Comparison of ENCODE assay signal across 20 cellular contexts in genomic region chr22:46288846-46289243, GRCh38. TPM values are rescaled to one million over a fixed set of nuclear protein-coding genes. Genes with fewer than 3 reads are reported as not detected.
DNase-seq lines count a peak whose midpoint lies in the region; ATAC-seq and TF ChIP-seq lines count a peak whose summit lies in the region.
"Had no signal": no experiment of that assay in that cellular context is flagged by ENCODE, and none has a peak within 500 bp of the region (broad histone marks: within the 10 kb centered on the region; RNA-seq: fewer than 3 reads in every experiment).

No MANE protein-coding gene starts in this region.

- H4K20me1 ChIP-seq in BLaER1 treated with 17β-estradiol and CSF1 and Interleukin-3, amounts not matched to agents 10 nM and 100 nM = no peaks in the 10 kb centered on the region

- peak overlapping the region; percentile 90 for H3K27ac Mint-ChIP-seq in activated T-helper 17 cell treated with anti-CD3 and anti-CD28 coated beads, Interleukin-2, amount 50 U/mL, for 72 hours
- H3K27ac Mint-ChIP-seq in natural killer cell (peak overlapping the region; percentile 99), chondrocyte (ENCODE audit: unreplicated experiment) (no peak overlapping the region)
- H3K27ac Mint-ChIP-seq: activated naive CD8-positive, alpha-beta T cell had no signal

- H3K27me3 ChIP-seq in BLaER1 treated with 17β-estradiol and CSF1 and Interleukin-3, amounts not matched to agents 10 nM and 100 nM = no peaks in the 10 kb centered on the region
- H3K27me3 ChIP-seq: body of pancreas, testis had no signal

- no peak for TF ChIP-seq CTCF in GM12864 (IDR thresholded peaks at IDR 0.05; ENCODE audit: low read depth, low read length, missing control alignments)
- TF ChIP-seq CTCF in natural killer cell (IDR thresholded peaks at IDR 0.05) = no peak
- no peak for TF ChIP-seq CTCF in GM10266 (IDR thresholded peaks at IDR 0.05; ENCODE audit: control insufficient read depth, insufficient read depth, low read depth, missing control alignments)
- TF ChIP-seq CTCF in chondrocyte (IDR thresholded peaks at IDR 0.05) = no peak

- H3K4me3 Mint-ChIP-seq in activated T-helper 17 cell treated with anti-CD3 and anti-CD28 coated beads, Interleukin-2, amount 50 U/mL, for 72 hours = peak overlapping the region; percentile 77
- H3K4me3 Mint-ChIP-seq in natural killer cell (peak overlapping the region; percentile 88), chondrocyte (ENCODE audit: unreplicated experiment) (no peak overlapping the region)
- H3K4me3 Mint-ChIP-seq: activated naive CD8-positive, alpha-beta T cell had no signal

- peak overlapping the region in 4 of 10 experiments; percentile 43 to 67 (median 53); a peak in 5 of 20 replicates for H3K4me3 ChIP-seq in BLaER1 treated with 17β-estradiol and CSF1 and Interleukin-3, amounts not matched to agents 10 nM and 100 nM
- H3K4me3 ChIP-seq in GM12864 (ENCODE audit: low read depth, low read length) = peak overlapping the region; percentile 80
- H3K4me3 ChIP-seq: body of pancreas, testis had no signal

- peaks cover 69 to 82% (median 74%) of the 10 kb centered on the region in 10 experiments for H3K4me1 ChIP-seq in BLaER1 treated with 17β-estradiol and CSF1 and Interleukin-3, amounts not matched to agents 10 nM and 100 nM
- H3K4me1 ChIP-seq: testis had no signal

- ATAC-seq in activated T-helper 17 cell treated with anti-CD3 and anti-CD28 coated beads, Interleukin-2, amount 50 U/mL, for 72 hours (replicated peaks) = no peak
- ATAC-seq in natural killer cell = peak; percentile 7 to 15 (median 11)
- ATAC-seq: body of pancreas had no signal

- H3K9me3 ChIP-seq in BLaER1 treated with 17β-estradiol and CSF1 and Interleukin-3, amounts not matched to agents 10 nM and 100 nM (replicated peaks in 1 of 11) = peaks cover 0 to 8% (median 6%) of the 10 kb centered on the region in 11 experiments; a peak in 9 of 22 replicates
- H3K9me3 ChIP-seq: body of pancreas, testis had no signal

- intact Hi-C loops in natural killer cell (cut with micrococcal nuclease) = loop anchor here (1.0 to 10.0 kb wide), 5 partner anchors 8 to 974 kb away; partner anchors contain the start of gene CDPF1

- peak overlapping the region; percentile 85 to 99 (median 96) for H3K4me2 ChIP-seq in BLaER1 treated with 17β-estradiol and CSF1 and Interleukin-3, amounts not matched to agents 10 nM and 100 nM

- peaks cover 22% of the 10 kb centered on the region for H3K36me3 Mint-ChIP-seq in activated T-helper 17 cell treated with anti-CD3 and anti-CD28 coated beads, Interleukin-2, amount 50 U/mL, for 72 hours (ENCODE audit: low read depth)
- peaks cover 7% of the 10 kb centered on the region for H3K36me3 Mint-ChIP-seq in natural killer cell
- peaks cover 26% of the 10 kb centered on the region for H3K36me3 Mint-ChIP-seq in chondrocyte (ENCODE audit: low read depth)
- H3K36me3 Mint-ChIP-seq: activated naive CD8-positive, alpha-beta T cell had no signal

- H3K9me3 Mint-ChIP-seq in activated T-helper 17 cell treated with anti-CD3 and anti-CD28 coated beads, Interleukin-2, amount 50 U/mL, for 72 hours = peaks cover 5% of the 10 kb centered on the region
- no peaks in the 10 kb centered on the region for H3K9me3 Mint-ChIP-seq in natural killer cell
- no peaks in the 10 kb centered on the region for H3K9me3 Mint-ChIP-seq in chondrocyte (ENCODE audit: low read depth)
- H3K9me3 Mint-ChIP-seq: activated T-cell treated with anti-CD3 and anti-CD28 coated beads, Interleukin-2, amount 50 U/mL, for 72 hours; naive thymus-derived CD8-positive, alpha-beta T cell had no signal

- H3K9ac ChIP-seq in BLaER1 treated with 17β-estradiol and CSF1 and Interleukin-3, amounts not matched to agents 10 nM and 100 nM = peak overlapping the region in 7 of 11 experiments; percentile 32 to 79 (median 71); a peak in 13 of 22 replicates

- H3K27ac ChIP-seq in BLaER1 treated with 17β-estradiol and CSF1 and Interleukin-3, amounts not matched to agents 10 nM and 100 nM = peak overlapping the region in 9 of 11 experiments; percentile 71 to 88 (median 84); a peak in 17 of 22 replicates
- H3K27ac ChIP-seq: testis, WERI-Rb-1 had no signal

- H3K27me3 Mint-ChIP-seq in activated T-helper 17 cell treated with anti-CD3 and anti-CD28 coated beads, Interleukin-2, amount 50 U/mL, for 72 hours = no peaks in the 10 kb centered on the region
- H3K27me3 Mint-ChIP-seq in natural killer cell (ENCODE audit: low read depth in 2 of 2) = no peaks in the 10 kb centered on the region
- no peaks in the 10 kb centered on the region for H3K27me3 Mint-ChIP-seq in chondrocyte (ENCODE audit: low read depth)
- H3K27me3 Mint-ChIP-seq: activated naive CD8-positive, alpha-beta T cell; naive thymus-derived CD8-positive, alpha-beta T cell had no signal

- peaks cover 0 to 52% (median 18%) of the 10 kb centered on the region in 11 experiments; a peak in 13 of 22 replicates for H3K36me3 ChIP-seq in BLaER1 treated with 17β-estradiol and CSF1 and Interleukin-3, amounts not matched to agents 10 nM and 100 nM

- DNase-seq in GM12864 (ENCODE audit: low read depth) (no peak), natural killer cell (no peak), GM10266 (ENCODE audit: extremely low spot score) (no peak), chondrocyte (ENCODE audit: low spot score) (no peak)
- no peak for DNase-seq in stimulated activated naive CD4-positive, alpha-beta T cell (lab: John Stamatoyannopoulos, UW)
- DNase-seq: GOT3; mesenchymal stem cell; NCI-H1417; NCI-H524; SHP77 treated with DMSO at 0.1 percent for 48 hours; stimulated activated CD4-positive, alpha-beta T cell treated with anti-CD3 and anti-CD28 coated beads, Interleukin-4, amount 100 ng/mL, for 4 hours; testis; WERI-Rb-1 had no signal

- H3K4me1 Mint-ChIP-seq in activated T-helper 17 cell treated with anti-CD3 and anti-CD28 coated beads, Interleukin-2, amount 50 U/mL, for 72 hours = peaks cover 9% of the 10 kb centered on the region
- H3K4me1 Mint-ChIP-seq in natural killer cell (peaks cover 75 to 91% of the 10 kb centered on the region in 2 donors), chondrocyte (ENCODE audit: low read depth) (no peaks in the 10 kb centered on the region)

RNA-seq across cellular contexts. Expression of gene GTSE1, which starts 7.8 kb away (rescaled TPM):
- total RNA-seq in activated T-helper 17 cell treated with anti-CD3 and anti-CD28 coated beads, Interleukin-2, amount 50 U/mL, for 72 hours = 10 to 100 TPM; 36.9 to 62.1 TPM
- total RNA-seq in natural killer cell (1 to 10 TPM; 2.7 to 4.0 (median 2.9) TPM), chondrocyte (7.2 to 8.2 TPM (median 7.3 TPM) in 3 replicates)

RNA-seq across cellular contexts. Expression of gene TTC38, which starts 21.0 kb away (rescaled TPM):
- total RNA-seq in activated T-helper 17 cell treated with anti-CD3 and anti-CD28 coated beads, Interleukin-2, amount 50 U/mL, for 72 hours = 10 to 100 TPM; 13.8 to 18.0 TPM
- total RNA-seq in natural killer cell = 100 to 1,000 TPM; 251 to 313 (median 312) TPM
- total RNA-seq in chondrocyte = 13.8 to 19.6 TPM (median 16.5 TPM) in 3 replicates

RNA-seq across cellular contexts. Expression of gene PKDREJ, which starts 25.7 kb away (rescaled TPM):
- total RNA-seq in activated T-helper 17 cell treated with anti-CD3 and anti-CD28 coated beads, Interleukin-2, amount 50 U/mL, for 72 hours = not detected
- under 1 TPM; 0.07 to 0.25 (median 0.20) TPM for total RNA-seq in natural killer cell
- 0.05 to 0.08 TPM (median 0.07 TPM) in 3 replicates for total RNA-seq in chondrocyte
- total RNA-seq: activated T-cell treated with anti-CD3 and anti-CD28 coated beads, Interleukin-2, amount 50 U/mL, for 72 hours; naive thymus-derived CD8-positive, alpha-beta T cell; T-helper 1 cell treated with Interleukin-12 subunit alpha and Interleukin-12 subunit beta and Interleukin-4 antibody, amounts not matched to agents 30 ng/mL and 1 ng/mL, for 36 hours had no signal

RNA-seq across cellular contexts. Expression of gene CDPF1, which starts 38.8 kb away (rescaled TPM):
- total RNA-seq in activated T-helper 17 cell treated with anti-CD3 and anti-CD28 coated beads, Interleukin-2, amount 50 U/mL, for 72 hours = 1 to 10 TPM; 5.6 to 7.8 TPM
- total RNA-seq in natural killer cell (10 to 100 TPM in 1 of 3 donors, 1 to 10 TPM in 2; 5.0 to 11.4 (median 7.2) TPM), chondrocyte (7.7 to 11.2 TPM (median 9.9 TPM) in 3 replicates)

RNA-seq across cellular contexts. Expression of gene TRMU, which starts 46.7 kb away (rescaled TPM):
- total RNA-seq in activated T-helper 17 cell treated with anti-CD3 and anti-CD28 coated beads, Interleukin-2, amount 50 U/mL, for 72 hours = 10 to 100 TPM; 92.0 to 92.2 TPM
- total RNA-seq in natural killer cell (10 to 100 TPM; 54.5 to 77.9 (median 58.4) TPM), chondrocyte (26.5 to 39.2 TPM (median 27.3 TPM) in 3 replicates)

Comparison
In these comparisons a context has a peak if more than half of its experiments do, and no peak if none do; other contexts are left out.
1. RNA of gene TTC38, which starts 21.0 kb away (total RNA-seq): 251 to 313 TPM in natural killer cell; 13.8 to 18.0 TPM in activated T-helper 17 cell treated with anti-CD3 and anti-CD28 coated beads, Interleukin-2, amount 50 U/mL, for 72 hours and 13.8 to 19.6 TPM in chondrocyte; every median in the first group is over 10 times any median in the second.